1 cellular context compared by ENCODE assay signal in the genomic region with DNA sequence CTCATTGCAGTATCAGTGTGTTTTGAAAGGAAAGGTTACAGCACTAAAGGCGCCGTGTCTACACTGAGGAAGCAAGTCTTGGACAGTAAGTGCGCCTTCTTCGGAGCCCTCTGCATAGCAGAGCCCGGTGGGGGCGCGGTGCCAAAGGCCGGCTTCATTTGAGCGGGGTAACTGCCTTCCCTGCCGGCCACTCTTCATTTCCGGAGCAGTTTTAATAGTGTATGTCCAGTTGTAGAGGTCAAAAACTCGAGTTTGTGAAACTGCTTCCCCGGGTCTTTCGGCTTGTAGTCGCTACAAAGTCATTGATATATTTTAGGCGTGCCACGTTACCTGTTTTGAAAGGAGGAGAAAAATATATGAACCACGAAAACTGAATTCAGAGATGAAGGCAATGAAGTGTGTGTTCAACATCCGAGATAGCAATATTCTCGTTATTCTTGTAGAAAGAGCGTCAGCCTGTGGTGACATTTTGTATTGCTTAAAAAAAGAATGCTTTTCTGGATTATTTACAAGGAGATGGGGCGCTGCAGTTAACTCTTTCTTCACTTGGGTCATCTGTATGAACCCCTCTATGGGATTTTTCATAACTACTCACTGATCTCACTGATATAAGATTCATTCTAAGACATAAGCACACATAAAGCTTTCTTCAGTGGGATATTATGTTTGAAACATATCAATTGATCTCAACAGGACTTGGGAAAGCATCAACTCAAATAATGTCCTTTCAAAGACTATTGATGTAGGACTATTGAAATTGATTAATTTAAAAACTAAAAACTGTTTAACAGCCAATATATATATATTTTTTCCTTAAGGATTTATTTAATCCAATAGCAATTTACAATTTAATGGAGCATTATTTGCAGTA.
TF ChIP-seq lines count a peak whose summit lies in the region.

No MANE protein-coding gene starts in this region.

TF ChIP-seq in IMR-90, 13 proteins besides CTCF, POLR2A, EP300 and RAD21:
- TF ChIP-seq FOS (IDR thresholded peaks at IDR 0.05; ENCODE audit: low read depth, low read length), result no peak
- no peak for TF ChIP-seq NFE2L2 (IDR thresholded peaks at IDR 0.05; ENCODE audit: low read depth, low read length)
- TF ChIP-seq SMC3 (IDR thresholded peaks at IDR 0.05; ENCODE audit: low read depth, low read length), result peak; percentile 80
- TF ChIP-seq CEBPB (IDR thresholded peaks at IDR 0.05; ENCODE audit: low read depth, low read length), result no peak
- no peak for TF ChIP-seq MAFK (IDR thresholded peaks at IDR 0.05; ENCODE audit: low read depth, low read length)
- no peak for TF ChIP-seq RFX5 (IDR thresholded peaks at IDR 0.05; ENCODE audit: low read depth, low read length)
- no peak for TF ChIP-seq ELK1 (IDR thresholded peaks at IDR 0.05; ENCODE audit: borderline replicate concordance, low read depth, low read length)
- no peak for TF ChIP-seq BHLHE40 (IDR thresholded peaks at IDR 0.05; ENCODE audit: low read depth, low read length)
